In genomic region chr6:11251553-11252358, GRCh38 we compare ENCODE assay signal across 8 cellular contexts. TPM values are rescaled to one million over a fixed set of nuclear protein-coding genes. Genes with fewer than 3 reads are reported as not detected.
DNase-seq lines count a peak whose midpoint lies in the region; FAIRE-seq and TF ChIP-seq lines count a peak whose summit lies in the region.

No MANE protein-coding gene starts in this region.

- no peak for TF ChIP-seq POLR2A in GM12891 (IDR thresholded peaks at IDR 0.05; ENCODE audit: low read depth, low read length)

- no peaks in the 10 kb centered on the region for H3K36me3 ChIP-seq in right atrium auricular region

- TF ChIP-seq CTCF in right atrium auricular region (IDR thresholded peaks at IDR 0.05), result no peak

- no peak overlapping the region for H3K4me3 ChIP-seq in right atrium auricular region

- no peak for FAIRE-seq in GM12891 (lab: Jason Lieb, UNC)

- H3K27ac ChIP-seq in right atrium auricular region, result peak overlapping the region; percentile 66 to 69

- H3K27me3 ChIP-seq in right atrium auricular region, result no peaks in the 10 kb centered on the region

- DNase-seq in EH (ENCODE audit: low read depth), result peak; percentile 75
- peak in 50 of 58 donors; percentile 7 to 92 (median 44) for DNase-seq in anterior cingulate cortex (lab: John Stamatoyannopoulos, UW)
- peak; percentile 83 for DNase-seq in right atrium auricular region (ENCODE audit: low spot score)
- peak; percentile 87 for DNase-seq in renal cortical epithelial cell (ENCODE audit: low read depth)
- DNase-seq in stimulated activated CD4-positive, alpha-beta T cell treated with anti-CD3 and anti-CD28 coated beads, Interleukin-1b, Interleukin-23, amount 100 ng/mL, for 48 hours, result no peak
- DNase-seq in islet precursor cell, result no peak
- DNase-seq in GM12891 (ENCODE audit: insufficient read length, low spot score), result no peak
- DNase-seq in T-helper 2 cell, result no peak

- H3K9me3 ChIP-seq in right atrium auricular region, result peaks cover 0 to 4% of the 10 kb centered on the region in 2 donors

- peaks cover 0 to 23% of the 10 kb centered on the region in 2 donors for H3K4me1 ChIP-seq in right atrium auricular region

TF ChIP-seq in GM12891, 5 proteins besides CTCF, POLR2A, EP300 and RAD21:
- TF ChIP-seq PAX5 (IDR thresholded peaks at IDR 0.05; ENCODE audit: insufficient read depth, low read length, severe bottlenecking) (no peak), TAF1 (IDR thresholded peaks at IDR 0.05; ENCODE audit: low read depth, low read length) (no peak), SPI1 (IDR thresholded peaks at IDR 0.05; ENCODE audit: low read depth, low read length) (no peak), POLR2AphosphoS5 (IDR thresholded peaks at IDR 0.05; ENCODE audit: low read depth, low read length) (no peak), POU2F2 (IDR thresholded peaks at IDR 0.05; ENCODE audit: low read depth, low read length) (no peak)

RNA-seq across cellular contexts. Expression of gene NEDD9, which starts 19.3 kb away (rescaled TPM):
- total RNA-seq in right atrium auricular region, result 10 to 100 TPM; 47.3 to 56.2 TPM
- 86.7 and 131 TPM in 2 replicates for total RNA-seq in renal cortical epithelial cell
- polyA plus RNA-seq in GM12891 (2012; ENCODE audit: low read depth, missing spikeins), result 31.6 TPM

Comparison
In these comparisons a context has a peak if more than half of its experiments do, and no peak if none do; other contexts are left out.
1. DNase-seq: peak in EH (single experiment), anterior cingulate cortex (50 of 58), right atrium auricular region (single experiment) and renal cortical epithelial cell (single experiment); none in stimulated activated CD4-positive, alpha-beta T cell treated with anti-CD3 and anti-CD28 coated beads, Interleukin-1b, Interleukin-23, amount 100 ng/mL, for 48 hours (single experiment), islet precursor cell (single experiment), GM12891 (single experiment) and T-helper 2 cell (0 of 5).